In the genomic region with DNA sequence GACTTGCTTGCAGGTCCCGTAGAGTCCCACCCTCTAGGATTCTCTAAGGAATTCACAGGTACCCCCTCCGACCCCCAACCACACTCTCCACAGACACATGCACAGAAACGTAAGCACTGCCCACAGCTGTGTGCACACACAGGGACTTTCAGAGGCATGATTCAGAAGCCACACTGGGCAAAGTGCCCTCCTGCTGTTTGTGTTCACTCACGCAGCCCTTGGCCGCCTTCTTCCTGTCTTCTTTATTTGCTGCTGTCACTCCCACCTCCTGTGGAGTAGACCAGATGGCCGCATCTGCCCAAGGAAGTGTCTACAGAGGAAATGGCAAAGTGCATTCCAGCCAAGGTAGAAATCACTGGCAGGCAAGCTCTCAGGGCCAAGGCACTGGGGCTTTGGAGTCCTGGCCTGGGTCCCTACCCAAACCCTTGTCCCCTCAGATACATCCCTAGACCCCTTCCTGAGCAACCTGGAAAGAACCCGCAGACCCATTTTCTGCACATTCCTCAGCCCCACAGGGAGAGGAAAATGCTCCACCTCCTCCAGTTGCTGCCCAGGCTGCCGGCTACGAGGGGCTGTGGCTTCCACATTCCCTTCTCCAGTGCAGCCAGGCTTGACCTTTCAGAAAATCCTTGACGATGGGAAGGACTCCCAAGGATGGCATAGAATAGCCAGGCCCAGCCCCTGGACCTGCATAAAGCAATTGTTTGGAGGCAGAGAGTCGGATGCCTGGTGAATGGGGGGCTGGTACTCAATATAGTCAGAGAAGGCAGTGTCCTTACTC, we compare ENCODE assay signal across 8 cellular contexts. TPM values are rescaled to one million over a fixed set of nuclear protein-coding genes. Genes with fewer than 3 reads are reported as not detected.
DNase-seq lines count a peak whose midpoint lies in the region; ATAC-seq, FAIRE-seq and TF ChIP-seq lines count a peak whose summit lies in the region.

No MANE protein-coding gene starts in this region.

- H2AFZ ChIP-seq in PC-3 (ENCODE audit: low read length) (no peak overlapping the region), neural cell (ENCODE audit: low read depth, low read length) (no peak overlapping the region)

- FAIRE-seq in GM12892 (lab: Jason Lieb, UNC): no peak

- CTCF ChIA-PET in PC-3 (lab: Charles Lee): no interaction called here

- H4K20me1 ChIP-seq in PC-3 (ENCODE audit: low read length) (no peaks in the 10 kb centered on the region), neural cell (ENCODE audit: insufficient read depth) (no peaks in the 10 kb centered on the region)

- no peak for TF ChIP-seq POLR2A in GM12892 (IDR thresholded peaks at IDR 0.05; ENCODE audit: low read depth, low read length)

- peak; percentile 22 for DNase-seq in activated CD4-positive, alpha-beta T cell treated with anti-CD3 and anti-CD28 coated beads for 48 hours
- DNase-seq in activated CD4-positive, alpha-beta T cell treated with anti-CD3 and anti-CD28 coated beads, Interleukin-2, amount 50 U/mL, for 1 hour: no peak
- DNase-seq in PC-3: peak; percentile 94
- peak; percentile 27 for DNase-seq in dedifferentiated amniotic fluid mesenchymal stem cell (ENCODE audit: extremely low spot score)
- DNase-seq in GM12892 (ENCODE audit: insufficient read length): no peak

- intact Hi-C loops in PC-3 (cut with micrococcal nuclease): no loop called here

- no peaks in the 10 kb centered on the region for H3K36me3 ChIP-seq in PC-3 (ENCODE audit: low read depth, low read length)
- no peaks in the 10 kb centered on the region for H3K36me3 ChIP-seq in neural cell (ENCODE audit: insufficient read depth, low read length)

- no peak overlapping the region for H3K9ac ChIP-seq in PC-3 (ENCODE audit: low read length)
- no peak overlapping the region for H3K9ac ChIP-seq in neural cell (ENCODE audit: low read length)

- TF ChIP-seq RAD21 in neural cell (conservative IDR thresholded peaks at IDR 0.05): no peak

- no peaks in the 10 kb centered on the region for H3F3A ChIP-seq in PC-3 (ENCODE audit: low read length, unreplicated experiment)
- H3F3A ChIP-seq in neural cell (ENCODE audit: insufficient read depth, low read length, poor library complexity, severe bottlenecking): no peaks in the 10 kb centered on the region

- H3K9me2 ChIP-seq in PC-3 (replicated peaks; ENCODE audit: low read length) (no peaks in the 10 kb centered on the region), neural cell (ENCODE audit: insufficient read depth, low read length) (no peaks in the 10 kb centered on the region)

- no peak for TF ChIP-seq CTCF in PC-3 (conservative IDR thresholded peaks at IDR 0.05; ENCODE audit: low read depth, low read length)
- TF ChIP-seq CTCF in neural cell (IDR thresholded peaks at IDR 0.05; ENCODE audit: poor library complexity, severe bottlenecking): no peak

- H3K9me3 ChIP-seq in PC-3 (ENCODE audit: low read length) (no peaks in the 10 kb centered on the region), neural cell (ENCODE audit: low read length) (no peaks in the 10 kb centered on the region)

- H3K27me3 ChIP-seq in PC-3 (ENCODE audit: low read length) (no peaks in the 10 kb centered on the region), neural cell (ENCODE audit: insufficient read depth, low read depth, low read length) (no peaks in the 10 kb centered on the region)

- H3K79me2 ChIP-seq in PC-3 (ENCODE audit: low read length): no peaks in the 10 kb centered on the region
- H3K79me2 ChIP-seq in neural cell (replicated peaks; ENCODE audit: insufficient read depth, low read length): no peaks in the 10 kb centered on the region

- H3K4me2 ChIP-seq in PC-3 (ENCODE audit: low read length) (peak overlapping the region; percentile 45), neural cell (ENCODE audit: low read length) (no peak overlapping the region)

- H3K27ac ChIP-seq in PC-3 (ENCODE audit: low read length) (peak overlapping the region; percentile 33), neural cell (ENCODE audit: low read length) (no peak overlapping the region)

- no peak overlapping the region for H3K4me3 ChIP-seq in PC-3 (ENCODE audit: low read length)
- no peak overlapping the region for H3K4me3 ChIP-seq in neural cell (ENCODE audit: low read length)

- peaks cover 12% of the 10 kb centered on the region for H3K4me1 ChIP-seq in PC-3 (ENCODE audit: insufficient read depth, low read length)

- peak; percentile 67 for ATAC-seq in HG03354 (IDR thresholded peaks at IDR 0.05; ENCODE audit: poor library complexity, severe bottlenecking, unreplicated experiment)
- peak; percentile 98 for ATAC-seq in PC-3
- no peak for ATAC-seq in HG03571 (IDR thresholded peaks at IDR 0.05; ENCODE audit: unreplicated experiment)

- BruUV-seq in PC-3 (replicated peaks; lab: Mats Ljungman, UMichigan): no TSS peak

- POLR2A ChIA-PET in PC-3 (lab: Charles Lee; ENCODE audit: unreplicated experiment): no interaction called here

- no peak for TF ChIP-seq EP300 in neural cell (conservative IDR thresholded peaks at IDR 0.05; ENCODE audit: poor library complexity, severe bottlenecking)

TF ChIP-seq in neural cell, 6 proteins besides CTCF, POLR2A, EP300 and RAD21:
- TF ChIP-seq POLR2AphosphoS5 (IDR thresholded peaks at IDR 0.05): peak; percentile 59
- no peak for TF ChIP-seq SMC3 (conservative IDR thresholded peaks at IDR 0.05; ENCODE audit: poor library complexity)

RNA-seq across cellular contexts. Expression of gene GIMAP8, which starts 21.6 kb away (rescaled TPM):
- not detected in 2 replicates for total RNA-seq in PC-3 (2014; rRNA removed)
- polyA plus RNA-seq in neural cell: not detected in 2 replicates
- not detected in 2 replicates for polyA minus RNA-seq in neural cell
- polyA plus RNA-seq in GM12892 (2012; ENCODE audit: missing spikeins): 5.4 TPM

RNA-seq across cellular contexts. Expression of gene ZNF775, which starts 49.7 kb away (rescaled TPM):
- total RNA-seq in PC-3 (2014; rRNA removed): 3.7 and 4.7 TPM in 2 replicates
- polyA plus RNA-seq in neural cell: 16.8 and 24.9 TPM in 2 replicates
- 22.9 and 28.5 TPM in 2 replicates for polyA minus RNA-seq in neural cell
- polyA plus RNA-seq in GM12892 (2012; ENCODE audit: missing spikeins): 4.2 TPM

Comparison
In these comparisons a context has a peak if more than half of its experiments do, and no peak if none do; other contexts are left out.
1. DNase-seq: peak in activated CD4-positive, alpha-beta T cell treated with anti-CD3 and anti-CD28 coated beads for 48 hours (single experiment), PC-3 (single experiment) and dedifferentiated amniotic fluid mesenchymal stem cell (single experiment); none in activated CD4-positive, alpha-beta T cell treated with anti-CD3 and anti-CD28 coated beads, Interleukin-2, amount 50 U/mL, for 1 hour (single experiment) and GM12892 (single experiment).